Comparison of ENCODE assay signal across 1 cellular context in the genomic region with DNA sequence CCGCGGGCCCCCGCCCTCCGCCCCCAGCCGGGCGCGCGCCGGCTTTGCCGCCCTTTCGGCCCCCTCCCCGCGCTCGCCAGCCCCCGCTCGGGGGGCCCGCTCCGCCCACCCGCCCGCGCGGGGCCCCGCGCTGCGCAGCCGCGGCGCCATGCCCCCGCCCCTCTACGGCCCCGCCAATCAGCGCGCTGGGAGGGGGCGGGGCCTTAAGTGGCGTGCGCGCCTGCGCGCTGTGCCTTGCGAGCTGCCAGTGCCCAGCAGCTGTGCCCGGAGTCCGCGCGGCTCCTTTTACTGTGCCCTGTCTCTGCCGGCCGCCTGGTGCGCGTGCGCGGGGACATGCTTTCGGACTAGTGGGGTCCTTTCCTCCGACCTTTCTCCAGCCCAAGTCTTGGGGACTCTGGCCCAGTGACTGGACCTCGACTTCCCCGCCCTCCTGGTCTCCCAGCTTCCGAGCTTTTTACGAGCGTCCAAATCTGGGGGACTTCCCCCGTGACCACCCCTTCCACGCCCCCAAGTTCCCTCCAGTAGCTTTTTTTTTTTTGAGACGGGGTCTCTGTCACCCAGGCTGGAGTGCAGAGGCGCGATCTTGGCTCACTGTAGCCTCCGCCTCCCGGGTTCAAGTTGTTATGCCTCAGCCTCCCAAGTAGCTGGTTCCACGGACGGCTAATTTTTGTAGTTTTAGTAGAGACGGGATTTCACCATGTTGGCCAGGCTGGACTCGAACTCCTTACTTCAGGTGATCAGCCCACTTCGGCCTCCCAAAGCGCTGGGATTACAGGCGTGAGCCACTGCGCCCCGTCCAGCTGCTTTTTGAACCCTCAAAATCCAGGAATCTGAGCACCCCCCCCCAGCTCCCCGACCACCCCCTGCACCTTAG.
TF ChIP-seq lines count a peak whose summit lies in the region.

A gene with protein sequence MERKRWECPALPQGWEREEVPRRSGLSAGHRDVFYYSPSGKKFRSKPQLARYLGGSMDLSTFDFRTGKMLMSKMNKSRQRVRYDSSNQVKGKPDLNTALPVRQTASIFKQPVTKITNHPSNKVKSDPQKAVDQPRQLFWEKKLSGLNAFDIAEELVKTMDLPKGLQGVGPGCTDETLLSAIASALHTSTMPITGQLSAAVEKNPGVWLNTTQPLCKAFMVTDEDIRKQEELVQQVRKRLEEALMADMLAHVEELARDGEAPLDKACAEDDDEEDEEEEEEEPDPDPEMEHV (minus strand): TSS at position 111 of the 874 bp plus-strand sequence. CDS start 234 bp downstream, outside the sequence.

TF ChIP-seq in HepG2, 621 proteins besides CTCF, POLR2A, EP300 and RAD21 (continued from another document and continues in another):
- TF ChIP-seq IRX3 (CRISPR knock-in tag; IDR thresholded peaks at IDR 0.05; ENCODE audit: borderline replicate concordance, low read depth) (0 out of 2 replicates have a peak, but pooled peaks have one; percentile 41), SALL1 (CRISPR knock-in tag; IDR thresholded peaks at IDR 0.05) (no peak; the same call in 1 of the 2 replicates), ZSCAN12 (CRISPR knock-in tag; IDR thresholded peaks at IDR 0.05) (no peak), RNF2 (conservative IDR thresholded peaks at IDR 0.05; ENCODE audit: low read depth) (no peak), NRL (CRISPR knock-in tag; IDR thresholded peaks at IDR 0.05; ENCODE audit: borderline replicate concordance) (peak; percentile 41; the same call in 1 of the 2 replicates), ZNF510 (CRISPR knock-in tag; IDR thresholded peaks at IDR 0.05; ENCODE audit: low read depth) (no peak), PAWR (CRISPR knock-in tag; IDR thresholded peaks at IDR 0.05; ENCODE audit: borderline replicate concordance) (no peak), ZBTB42 (CRISPR knock-in tag; IDR thresholded peaks at IDR 0.05) (no peak), ZBTB20 (CRISPR knock-in tag; IDR thresholded peaks at IDR 0.05; ENCODE audit: borderline replicate concordance, low read depth) (0 out of 2 replicates have a peak, but pooled peaks have one; percentile 30), RORA (CRISPR knock-in tag; IDR thresholded peaks at IDR 0.05) (no peak), TOPORS (CRISPR knock-in tag; IDR thresholded peaks at IDR 0.05) (peak; percentile 31; the same call in 1 of the 2 replicates), RFX1 (IDR thresholded peaks at IDR 0.05) (no peak), ZNF563 (CRISPR knock-in tag; IDR thresholded peaks at IDR 0.05) (no peak), HNRNPUL1 (IDR thresholded peaks at IDR 0.05; ENCODE audit: low read depth, low read length) (no peak), ZNF672 (CRISPR knock-in tag; IDR thresholded peaks at IDR 0.05) (no peak), ZNF619 (CRISPR knock-in tag; IDR thresholded peaks at IDR 0.05) (0 out of 2 replicates have a peak, but pooled peaks have one; percentile 28), ZNF350 (CRISPR knock-in tag; IDR thresholded peaks at IDR 0.05; ENCODE audit: borderline replicate concordance, low read depth) (0 out of 2 replicates have a peak, but pooled peaks have one; percentile 43), ZNF543 (CRISPR knock-in tag; IDR thresholded peaks at IDR 0.05) (no peak), ZNF256 (CRISPR knock-in tag; conservative IDR thresholded peaks at IDR 0.05) (no peak), ZNF772 (CRISPR knock-in tag; IDR thresholded peaks at IDR 0.05) (peak; percentile 63; the same call in 1 of the 2 replicates), PHF8 (CRISPR knock-in tag; IDR thresholded peaks at IDR 0.05) (peak; percentile 46), TCF7 (IDR thresholded peaks at IDR 0.05; ENCODE audit: low read depth) (no peak), ZNF891 (CRISPR knock-in tag; IDR thresholded peaks at IDR 0.05) (peak; percentile 15; the same call in 1 of the 2 replicates), MAFF (IDR thresholded peaks at IDR 0.05; ENCODE audit: low read depth, low read length) (no peak), ZNF724P (CRISPR knock-in tag; IDR thresholded peaks at IDR 0.05; ENCODE audit: borderline replicate concordance) (no peak), CCDC6 (CRISPR knock-in tag; IDR thresholded peaks at IDR 0.05) (peak; percentile 16; the same call in 1 of the 2 replicates), ZNF205 (CRISPR knock-in tag; IDR thresholded peaks at IDR 0.05) (no peak), KLF12 (CRISPR knock-in tag; IDR thresholded peaks at IDR 0.05; ENCODE audit: borderline replicate concordance) (no peak), NFIC (IDR thresholded peaks at IDR 0.05; ENCODE audit: low read length) (no peak), ZNF558 (CRISPR knock-in tag; IDR thresholded peaks at IDR 0.05; ENCODE audit: borderline replicate concordance) (no peak), ZNF773 (CRISPR knock-in tag; IDR thresholded peaks at IDR 0.05; ENCODE audit: borderline replicate concordance) (no peak), ZNF747 (CRISPR knock-in tag; IDR thresholded peaks at IDR 0.05; ENCODE audit: borderline replicate concordance) (no peak), IRF2 (CRISPR knock-in tag; IDR thresholded peaks at IDR 0.05) (0 out of 2 replicates have a peak, but pooled peaks have one; percentile 34)
- TF ChIP-seq, protein P1, sequence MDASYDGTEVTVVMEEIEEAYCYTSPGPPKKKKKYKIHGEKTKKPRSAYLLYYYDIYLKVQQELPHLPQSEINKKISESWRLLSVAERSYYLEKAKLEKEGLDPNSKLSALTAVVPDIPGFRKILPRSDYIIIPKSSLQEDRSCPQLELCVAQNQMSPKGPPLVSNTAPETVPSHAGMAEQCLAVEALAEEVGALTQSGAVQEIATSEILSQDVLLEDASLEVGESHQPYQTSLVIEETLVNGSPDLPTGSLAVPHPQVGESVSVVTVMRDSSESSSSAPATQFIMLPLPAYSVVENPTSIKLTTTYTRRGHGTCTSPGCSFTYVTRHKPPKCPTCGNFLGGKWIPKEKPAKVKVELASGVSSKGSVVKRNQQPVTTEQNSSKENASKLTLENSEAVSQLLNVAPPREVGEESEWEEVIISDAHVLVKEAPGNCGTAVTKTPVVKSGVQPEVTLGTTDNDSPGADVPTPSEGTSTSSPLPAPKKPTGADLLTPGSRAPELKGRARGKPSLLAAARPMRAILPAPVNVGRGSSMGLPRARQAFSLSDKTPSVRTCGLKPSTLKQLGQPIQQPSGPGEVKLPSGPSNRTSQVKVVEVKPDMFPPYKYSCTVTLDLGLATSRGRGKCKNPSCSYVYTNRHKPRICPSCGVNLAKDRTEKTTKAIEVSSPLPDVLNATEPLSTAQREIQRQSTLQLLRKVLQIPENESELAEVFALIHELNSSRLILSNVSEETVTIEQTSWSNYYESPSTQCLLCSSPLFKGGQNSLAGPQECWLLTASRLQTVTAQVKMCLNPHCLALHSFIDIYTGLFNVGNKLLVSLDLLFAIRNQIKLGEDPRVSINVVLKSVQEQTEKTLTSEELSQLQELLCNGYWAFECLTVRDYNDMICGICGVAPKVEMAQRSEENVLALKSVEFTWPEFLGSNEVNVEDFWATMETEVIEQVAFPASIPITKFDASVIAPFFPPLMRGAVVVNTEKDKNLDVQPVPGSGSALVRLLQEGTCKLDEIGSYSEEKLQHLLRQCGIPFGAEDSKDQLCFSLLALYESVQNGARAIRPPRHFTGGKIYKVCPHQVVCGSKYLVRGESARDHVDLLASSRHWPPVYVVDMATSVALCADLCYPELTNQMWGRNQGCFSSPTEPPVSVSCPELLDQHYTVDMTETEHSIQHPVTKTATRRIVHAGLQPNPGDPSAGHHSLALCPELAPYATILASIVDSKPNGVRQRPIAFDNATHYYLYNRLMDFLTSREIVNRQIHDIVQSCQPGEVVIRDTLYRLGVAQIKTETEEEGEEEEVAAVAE (CRISPR knock-in tag; IDR thresholded peaks at IDR 0.05; ENCODE audit: borderline replicate concordance), result peak; percentile 30; the same call in 1 of the 2 replicates
- TF ChIP-seq, protein P2, sequence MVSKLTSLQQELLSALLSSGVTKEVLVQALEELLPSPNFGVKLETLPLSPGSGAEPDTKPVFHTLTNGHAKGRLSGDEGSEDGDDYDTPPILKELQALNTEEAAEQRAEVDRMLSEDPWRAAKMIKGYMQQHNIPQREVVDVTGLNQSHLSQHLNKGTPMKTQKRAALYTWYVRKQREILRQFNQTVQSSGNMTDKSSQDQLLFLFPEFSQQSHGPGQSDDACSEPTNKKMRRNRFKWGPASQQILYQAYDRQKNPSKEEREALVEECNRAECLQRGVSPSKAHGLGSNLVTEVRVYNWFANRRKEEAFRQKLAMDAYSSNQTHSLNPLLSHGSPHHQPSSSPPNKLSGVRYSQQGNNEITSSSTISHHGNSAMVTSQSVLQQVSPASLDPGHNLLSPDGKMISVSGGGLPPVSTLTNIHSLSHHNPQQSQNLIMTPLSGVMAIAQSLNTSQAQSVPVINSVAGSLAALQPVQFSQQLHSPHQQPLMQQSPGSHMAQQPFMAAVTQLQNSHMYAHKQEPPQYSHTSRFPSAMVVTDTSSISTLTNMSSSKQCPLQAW (CRISPR knock-in tag; IDR thresholded peaks at IDR 0.05), result peak; percentile 46; the same call in 1 of the 2 replicates
- TF ChIP-seq, protein P3, sequence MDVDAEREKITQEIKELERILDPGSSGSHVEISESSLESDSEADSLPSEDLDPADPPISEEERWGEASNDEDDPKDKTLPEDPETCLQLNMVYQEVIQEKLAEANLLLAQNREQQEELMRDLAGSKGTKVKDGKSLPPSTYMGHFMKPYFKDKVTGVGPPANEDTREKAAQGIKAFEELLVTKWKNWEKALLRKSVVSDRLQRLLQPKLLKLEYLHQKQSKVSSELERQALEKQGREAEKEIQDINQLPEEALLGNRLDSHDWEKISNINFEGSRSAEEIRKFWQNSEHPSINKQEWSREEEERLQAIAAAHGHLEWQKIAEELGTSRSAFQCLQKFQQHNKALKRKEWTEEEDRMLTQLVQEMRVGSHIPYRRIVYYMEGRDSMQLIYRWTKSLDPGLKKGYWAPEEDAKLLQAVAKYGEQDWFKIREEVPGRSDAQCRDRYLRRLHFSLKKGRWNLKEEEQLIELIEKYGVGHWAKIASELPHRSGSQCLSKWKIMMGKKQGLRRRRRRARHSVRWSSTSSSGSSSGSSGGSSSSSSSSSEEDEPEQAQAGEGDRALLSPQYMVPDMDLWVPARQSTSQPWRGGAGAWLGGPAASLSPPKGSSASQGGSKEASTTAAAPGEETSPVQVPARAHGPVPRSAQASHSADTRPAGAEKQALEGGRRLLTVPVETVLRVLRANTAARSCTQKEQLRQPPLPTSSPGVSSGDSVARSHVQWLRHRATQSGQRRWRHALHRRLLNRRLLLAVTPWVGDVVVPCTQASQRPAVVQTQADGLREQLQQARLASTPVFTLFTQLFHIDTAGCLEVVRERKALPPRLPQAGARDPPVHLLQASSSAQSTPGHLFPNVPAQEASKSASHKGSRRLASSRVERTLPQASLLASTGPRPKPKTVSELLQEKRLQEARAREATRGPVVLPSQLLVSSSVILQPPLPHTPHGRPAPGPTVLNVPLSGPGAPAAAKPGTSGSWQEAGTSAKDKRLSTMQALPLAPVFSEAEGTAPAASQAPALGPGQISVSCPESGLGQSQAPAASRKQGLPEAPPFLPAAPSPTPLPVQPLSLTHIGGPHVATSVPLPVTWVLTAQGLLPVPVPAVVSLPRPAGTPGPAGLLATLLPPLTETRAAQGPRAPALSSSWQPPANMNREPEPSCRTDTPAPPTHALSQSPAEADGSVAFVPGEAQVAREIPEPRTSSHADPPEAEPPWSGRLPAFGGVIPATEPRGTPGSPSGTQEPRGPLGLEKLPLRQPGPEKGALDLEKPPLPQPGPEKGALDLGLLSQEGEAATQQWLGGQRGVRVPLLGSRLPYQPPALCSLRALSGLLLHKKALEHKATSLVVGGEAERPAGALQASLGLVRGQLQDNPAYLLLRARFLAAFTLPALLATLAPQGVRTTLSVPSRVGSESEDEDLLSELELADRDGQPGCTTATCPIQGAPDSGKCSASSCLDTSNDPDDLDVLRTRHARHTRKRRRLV (CRISPR knock-in tag; IDR thresholded peaks at IDR 0.05), result 0 out of 2 replicates have a peak, but pooled peaks have one; percentile 38
- TF ChIP-seq, protein P4, sequence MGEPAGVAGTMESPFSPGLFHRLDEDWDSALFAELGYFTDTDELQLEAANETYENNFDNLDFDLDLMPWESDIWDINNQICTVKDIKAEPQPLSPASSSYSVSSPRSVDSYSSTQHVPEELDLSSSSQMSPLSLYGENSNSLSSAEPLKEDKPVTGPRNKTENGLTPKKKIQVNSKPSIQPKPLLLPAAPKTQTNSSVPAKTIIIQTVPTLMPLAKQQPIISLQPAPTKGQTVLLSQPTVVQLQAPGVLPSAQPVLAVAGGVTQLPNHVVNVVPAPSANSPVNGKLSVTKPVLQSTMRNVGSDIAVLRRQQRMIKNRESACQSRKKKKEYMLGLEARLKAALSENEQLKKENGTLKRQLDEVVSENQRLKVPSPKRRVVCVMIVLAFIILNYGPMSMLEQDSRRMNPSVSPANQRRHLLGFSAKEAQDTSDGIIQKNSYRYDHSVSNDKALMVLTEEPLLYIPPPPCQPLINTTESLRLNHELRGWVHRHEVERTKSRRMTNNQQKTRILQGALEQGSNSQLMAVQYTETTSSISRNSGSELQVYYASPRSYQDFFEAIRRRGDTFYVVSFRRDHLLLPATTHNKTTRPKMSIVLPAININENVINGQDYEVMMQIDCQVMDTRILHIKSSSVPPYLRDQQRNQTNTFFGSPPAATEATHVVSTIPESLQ (CRISPR knock-in tag; conservative IDR thresholded peaks at IDR 0.05), result no peak
- TF ChIP-seq, protein P5, sequence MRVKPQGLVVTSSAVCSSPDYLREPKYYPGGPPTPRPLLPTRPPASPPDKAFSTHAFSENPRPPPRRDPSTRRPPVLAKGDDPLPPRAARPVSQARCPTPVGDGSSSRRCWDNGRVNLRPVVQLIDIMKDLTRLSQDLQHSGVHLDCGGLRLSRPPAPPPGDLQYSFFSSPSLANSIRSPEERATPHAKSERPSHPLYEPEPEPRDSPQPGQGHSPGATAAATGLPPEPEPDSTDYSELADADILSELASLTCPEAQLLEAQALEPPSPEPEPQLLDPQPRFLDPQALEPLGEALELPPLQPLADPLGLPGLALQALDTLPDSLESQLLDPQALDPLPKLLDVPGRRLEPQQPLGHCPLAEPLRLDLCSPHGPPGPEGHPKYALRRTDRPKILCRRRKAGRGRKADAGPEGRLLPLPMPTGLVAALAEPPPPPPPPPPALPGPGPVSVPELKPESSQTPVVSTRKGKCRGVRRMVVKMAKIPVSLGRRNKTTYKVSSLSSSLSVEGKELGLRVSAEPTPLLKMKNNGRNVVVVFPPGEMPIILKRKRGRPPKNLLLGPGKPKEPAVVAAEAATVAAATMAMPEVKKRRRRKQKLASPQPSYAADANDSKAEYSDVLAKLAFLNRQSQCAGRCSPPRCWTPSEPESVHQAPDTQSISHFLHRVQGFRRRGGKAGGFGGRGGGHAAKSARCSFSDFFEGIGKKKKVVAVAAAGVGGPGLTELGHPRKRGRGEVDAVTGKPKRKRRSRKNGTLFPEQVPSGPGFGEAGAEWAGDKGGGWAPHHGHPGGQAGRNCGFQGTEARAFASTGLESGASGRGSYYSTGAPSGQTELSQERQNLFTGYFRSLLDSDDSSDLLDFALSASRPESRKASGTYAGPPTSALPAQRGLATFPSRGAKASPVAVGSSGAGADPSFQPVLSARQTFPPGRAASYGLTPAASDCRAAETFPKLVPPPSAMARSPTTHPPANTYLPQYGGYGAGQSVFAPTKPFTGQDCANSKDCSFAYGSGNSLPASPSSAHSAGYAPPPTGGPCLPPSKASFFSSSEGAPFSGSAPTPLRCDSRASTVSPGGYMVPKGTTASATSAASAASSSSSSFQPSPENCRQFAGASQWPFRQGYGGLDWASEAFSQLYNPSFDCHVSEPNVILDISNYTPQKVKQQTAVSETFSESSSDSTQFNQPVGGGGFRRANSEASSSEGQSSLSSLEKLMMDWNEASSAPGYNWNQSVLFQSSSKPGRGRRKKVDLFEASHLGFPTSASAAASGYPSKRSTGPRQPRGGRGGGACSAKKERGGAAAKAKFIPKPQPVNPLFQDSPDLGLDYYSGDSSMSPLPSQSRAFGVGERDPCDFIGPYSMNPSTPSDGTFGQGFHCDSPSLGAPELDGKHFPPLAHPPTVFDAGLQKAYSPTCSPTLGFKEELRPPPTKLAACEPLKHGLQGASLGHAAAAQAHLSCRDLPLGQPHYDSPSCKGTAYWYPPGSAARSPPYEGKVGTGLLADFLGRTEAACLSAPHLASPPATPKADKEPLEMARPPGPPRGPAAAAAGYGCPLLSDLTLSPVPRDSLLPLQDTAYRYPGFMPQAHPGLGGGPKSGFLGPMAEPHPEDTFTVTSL (CRISPR knock-in tag; IDR thresholded peaks at IDR 0.05; ENCODE audit: borderline replicate concordance), result no peak
